13 cellular contexts compared by ENCODE assay signal in the genomic region with DNA sequence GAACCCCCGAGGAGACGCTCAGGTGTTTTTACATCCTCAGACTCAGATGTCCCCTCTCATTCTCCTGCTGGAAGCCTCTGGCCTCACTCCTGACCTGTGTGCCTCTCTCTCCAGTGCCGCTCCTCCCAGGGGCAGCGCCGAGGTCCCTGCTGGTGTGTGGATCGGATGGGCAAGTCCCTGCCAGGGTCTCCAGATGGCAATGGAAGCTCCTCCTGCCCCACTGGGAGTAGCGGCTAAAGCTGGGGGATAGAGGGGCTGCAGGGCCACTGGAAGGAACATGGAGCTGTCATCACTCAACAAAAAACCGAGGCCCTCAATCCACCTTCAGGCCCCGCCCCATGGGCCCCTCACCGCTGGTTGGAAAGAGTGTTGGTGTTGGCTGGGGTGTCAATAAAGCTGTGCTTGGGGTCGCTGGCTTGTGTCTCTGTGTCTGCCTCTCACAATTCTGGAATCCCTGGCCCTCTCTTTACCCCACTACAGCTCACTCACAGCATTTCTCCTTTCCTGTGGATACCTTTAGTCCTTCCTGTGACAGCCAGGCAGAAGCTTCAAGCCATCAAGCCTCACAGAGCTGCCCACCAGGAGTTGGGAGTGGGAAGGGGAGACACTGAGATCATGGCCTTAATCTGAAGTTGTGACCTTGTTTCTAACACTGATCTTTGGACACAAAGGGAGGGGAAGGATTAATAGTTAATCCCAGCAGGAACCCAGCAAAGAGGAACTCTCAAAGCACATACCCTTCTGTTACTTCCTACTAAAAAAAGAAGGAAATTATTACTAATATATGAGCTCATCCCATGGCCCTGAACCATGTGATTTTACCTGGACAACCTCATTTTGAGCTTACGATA. TPM values are rescaled to one million over a fixed set of nuclear protein-coding genes. Genes with fewer than 3 reads are reported as not detected.
DNase-seq lines count a peak whose midpoint lies in the region; ATAC-seq, FAIRE-seq and TF ChIP-seq lines count a peak whose summit lies in the region.
"Had no signal": no experiment of that assay in that cellular context is flagged by ENCODE, and none has a peak within 500 bp of the region (broad histone marks: within the 10 kb centered on the region; RNA-seq: fewer than 3 reads in every experiment).

No MANE protein-coding gene starts in this region.

- POLR2A ChIA-PET in RWPE1 (lab: Yijun Ruan, JAX; ENCODE audit: low non-redundant PET) (no interaction called here), endothelial cell of umbilical vein (lab: Charles Lee) (interaction anchor here (0.7 kb wide), 1 partner anchor 378 kb away, joined by 4 read pairs; no protein-coding TSS in a partner anchor)

- no peaks in the 10 kb centered on the region for H4K20me1 ChIP-seq in endothelial cell of umbilical vein (replicated peaks; ENCODE audit: control insufficient read depth, extremely low read depth, insufficient read depth, low read length)

- H3K9ac ChIP-seq in endothelial cell of umbilical vein (replicated peaks; ENCODE audit: extremely low read depth, insufficient read depth, low read length) = no peak overlapping the region

- H3K27ac ChIP-seq in RWPE1 (peak overlapping the region; percentile 100), endothelial cell of umbilical vein (ENCODE audit: insufficient read depth, low read depth, low read length) (no peak overlapping the region), spleen (peak overlapping the region in 6 of 8 donors; percentile 15 to 82 (median 72))

- TF ChIP-seq CTCF in RWPE1 (conservative IDR thresholded peaks at IDR 0.05; ENCODE audit: low read depth) (no peak), endothelial cell of umbilical vein (IDR thresholded peaks at IDR 0.05; ENCODE audit: extremely low read depth in 1 of 2, insufficient read depth in 1 of 2, low read depth in 1 of 2, low read length in 2 of 2) (no peak), spleen (IDR thresholded peaks at IDR 0.05 in 8 of 11, conservative IDR thresholded peaks at IDR 0.05 in 3 of 11) (no peak)

- H2AFZ ChIP-seq in endothelial cell of umbilical vein (ENCODE audit: low read depth, low read length) = no peak overlapping the region

- H3K27me3 ChIP-seq in endothelial cell of umbilical vein (ENCODE audit: control insufficient read depth in 2 of 2, insufficient read depth in 2 of 2, low read length in 2 of 2) = no peaks in the 10 kb centered on the region
- peaks cover 0 to 12% (median 0%) of the 10 kb centered on the region in 7 donors for H3K27me3 ChIP-seq in spleen (replicated peaks in 1 of 7)

- H3K9me1 ChIP-seq in endothelial cell of umbilical vein (replicated peaks; ENCODE audit: control insufficient read depth, extremely low read depth, insufficient read depth, low read length) = no peaks in the 10 kb centered on the region

- H3K36me3 ChIP-seq in endothelial cell of umbilical vein (ENCODE audit: control insufficient read depth in 2 of 2, extremely low read depth in 1 of 2, insufficient read depth in 2 of 2, low read length in 2 of 2) (no peaks in the 10 kb centered on the region), spleen (peaks cover 0 to 9% (median 0%) of the 10 kb centered on the region in 6 donors)

- peak; percentile 18 for FAIRE-seq in endothelial cell of umbilical vein (lab: Jason Lieb, UNC)
- no peak for FAIRE-seq in RCC 7860 (lab: Jason Lieb, UNC)

- TF ChIP-seq POLR2A in endothelial cell of umbilical vein (IDR thresholded peaks at IDR 0.05; ENCODE audit: low read depth, low read length) (no peak), spleen (IDR thresholded peaks at IDR 0.05) (no peak)

- H3K36me3 Mint-ChIP-seq in activated T-cell treated with anti-CD3 and anti-CD28 coated beads, Interleukin-2, amount 50 U/mL, for 24 hours (ENCODE audit: low read depth) = no peaks in the 10 kb centered on the region
- H3K36me3 Mint-ChIP-seq in activated T-cell treated with anti-CD3 and anti-CD28 coated beads, Interleukin-2, amount 50 U/mL, for 4 hours (ENCODE audit: insufficient read depth) = no peaks in the 10 kb centered on the region
- H3K36me3 Mint-ChIP-seq: immature natural killer cell, naive B cell had no signal

- WGBS in spleen, 5 donors = 79 to 88% (median 86%) methylated on average over 12 of the region's 12 CpGs

- peaks cover 21% of the 10 kb centered on the region for H3K4me1 ChIP-seq in endothelial cell of umbilical vein (ENCODE audit: control insufficient read depth, extremely low read depth, insufficient read depth, low read length)
- H3K4me1 ChIP-seq in spleen = peaks cover 21 to 80% (median 57%) of the 10 kb centered on the region in 6 donors

- H3K79me2 ChIP-seq in endothelial cell of umbilical vein (ENCODE audit: control insufficient read depth, insufficient read depth, low read length) = no peaks in the 10 kb centered on the region

- intact Hi-C loops in endothelial cell of umbilical vein (cut with micrococcal nuclease) = no loop called here
- intact Hi-C loops in spleen (cut with DNase I; ENCODE audit: low total_unique reads) = no loop called here

- no peak overlapping the region for H3K4me3 Mint-ChIP-seq in activated T-cell treated with anti-CD3 and anti-CD28 coated beads, Interleukin-2, amount 50 U/mL, for 24 hours
- no peak overlapping the region for H3K4me3 Mint-ChIP-seq in activated T-cell treated with anti-CD3 and anti-CD28 coated beads, Interleukin-2, amount 50 U/mL, for 4 hours
- H3K4me3 Mint-ChIP-seq: naive B cell had no signal

- H3K27me3 Mint-ChIP-seq in activated T-cell treated with anti-CD3 and anti-CD28 coated beads, Interleukin-2, amount 50 U/mL, for 24 hours = peaks cover under 1% of the 10 kb centered on the region
- H3K27me3 Mint-ChIP-seq in activated T-cell treated with anti-CD3 and anti-CD28 coated beads, Interleukin-2, amount 50 U/mL, for 4 hours (ENCODE audit: low read depth) = no peaks in the 10 kb centered on the region

- DNase-seq in activated T-cell treated with anti-CD3 and anti-CD28 coated beads, Interleukin-2, amount 50 U/mL, for 24 hours = no peak
- no peak for DNase-seq in activated T-cell treated with anti-CD3 and anti-CD28 coated beads, Interleukin-2, amount 50 U/mL, for 4 hours
- DNase-seq in RWPE1 (ENCODE audit: low spot score) (no peak), endothelial cell of umbilical vein (ENCODE audit: low read depth, low spot score) (no peak), spleen (no peak), RCC 7860 (ENCODE audit: low spot score) (no peak), T1000 (lab: John Stamatoyannopoulos, UW) (no peak)
- DNase-seq: activated CD4-positive, CD25-positive, alpha-beta regulatory T cell; naive B cell; NCI-H446 treated with DMSO at 0.1 percent for 48 hours had no signal

- peak overlapping the region; percentile 83 for H3K27ac Mint-ChIP-seq in activated T-cell treated with anti-CD3 and anti-CD28 coated beads, Interleukin-2, amount 50 U/mL, for 24 hours

- CTCF ChIA-PET in RWPE1 (lab: Yijun Ruan, JAX) (interaction anchor here (0.6 to 8.1 kb wide), 4 partner anchors 30 to 576 kb away, joined by 4 to 132 read pairs (median 4); no protein-coding TSS in a partner anchor), endothelial cell of umbilical vein (lab: Charles Lee) (interaction anchor here (1.0 to 10.8 kb wide), 10 partner anchors 15 to 111 kb away, joined by 4 to 463 read pairs (median 8); a partner anchor contains a TSS)

- H3K4me3 ChIP-seq in endothelial cell of umbilical vein (replicated peaks in 1 of 3; ENCODE audit: insufficient read depth in 1 of 3, low read depth in 1 of 3, low read length in 3 of 3) (no peak overlapping the region), spleen (no peak overlapping the region)

- H3K9me3 ChIP-seq in endothelial cell of umbilical vein (replicated peaks; ENCODE audit: control insufficient read depth, insufficient read depth, low read length) (no peaks in the 10 kb centered on the region), spleen (no peaks in the 10 kb centered on the region)

- H3K4me2 ChIP-seq in endothelial cell of umbilical vein (ENCODE audit: insufficient read depth, low read length) = no peak overlapping the region

- dilution Hi-C loops in endothelial cell of umbilical vein (cut with MboI; ENCODE audit: extremely low pct_ligation_motif_present, low sequenced_read_pairs) = no loop called here

- H3K4me1 Mint-ChIP-seq in activated T-cell treated with anti-CD3 and anti-CD28 coated beads, Interleukin-2, amount 50 U/mL, for 24 hours (ENCODE audit: low read depth) = peaks cover 46% of the 10 kb centered on the region
- peaks cover 46% of the 10 kb centered on the region for H3K4me1 Mint-ChIP-seq in activated T-cell treated with anti-CD3 and anti-CD28 coated beads, Interleukin-2, amount 50 U/mL, for 4 hours (ENCODE audit: low read depth)

- no TSS peak for BruUV-seq in endothelial cell of umbilical vein (replicated peaks; lab: Mats Ljungman, UMichigan)

- no peak for ATAC-seq in activated T-cell treated with anti-CD3 and anti-CD28 coated beads, Interleukin-2, amount 50 U/mL, for 4 hours
- no peak for ATAC-seq in SK-N-SH treated with all-trans-retinoic acid at 6 μM for 48 hours

- H3K9me3 Mint-ChIP-seq in activated T-cell treated with anti-CD3 and anti-CD28 coated beads, Interleukin-2, amount 50 U/mL, for 24 hours = no peaks in the 10 kb centered on the region
- H3K9me3 Mint-ChIP-seq in activated T-cell treated with anti-CD3 and anti-CD28 coated beads, Interleukin-2, amount 50 U/mL, for 4 hours = no peaks in the 10 kb centered on the region
- H3K9me3 Mint-ChIP-seq: immature natural killer cell, naive B cell had no signal

RNA-seq across cellular contexts. Expression of a gene that starts 1.1 kb away (rescaled TPM):
- total RNA-seq in activated T-cell treated with anti-CD3 and anti-CD28 coated beads, Interleukin-2, amount 50 U/mL, for 4 hours = under 1 TPM; 0.15 to 0.54 (median 0.32) TPM
- total RNA-seq in endothelial cell of umbilical vein = not detected in 2 replicates
- polyA plus RNA-seq in endothelial cell of umbilical vein = not detected in 2 replicates
- polyA plus RNA-seq in endothelial cell of umbilical vein (2011; cell fraction: cytosol; rRNA removed) = not detected in 2 replicates
- not detected in 2 replicates for polyA plus RNA-seq in endothelial cell of umbilical vein (2011; cell fraction: nucleus; rRNA removed)
- polyA plus RNA-seq in endothelial cell of umbilical vein (2012) = not detected in 2 replicates
- polyA minus RNA-seq in endothelial cell of umbilical vein = not detected in 2 replicates
- not detected for polyA minus RNA-seq in endothelial cell of umbilical vein (2011; cell fraction: cytosol; rRNA and poly(A)+ RNA removed)
- not detected in 2 replicates for polyA minus RNA-seq in endothelial cell of umbilical vein (2011; cell fraction: nucleus; rRNA and poly(A)+ RNA removed)
- under 1 TPM in 6 of 7 donors, not detected in 1; 0.37 to 0.80 (median 0.54) TPM for total RNA-seq in spleen
- polyA plus RNA-seq in spleen = 1 to 10 TPM in 1 of 3 donors, under 1 TPM in 2; 0.52 to 2.2 (median 0.99) TPM
- total RNA-seq: chondrocyte had no signal
- polyA plus RNA-seq: immature natural killer cell had no signal

RNA-seq across cellular contexts. Expression of a gene that starts 4.7 kb away (rescaled TPM):
- total RNA-seq in activated T-cell treated with anti-CD3 and anti-CD28 coated beads, Interleukin-2, amount 50 U/mL, for 4 hours = under 1 TPM; 0.29 to 0.43 (median 0.38) TPM
- total RNA-seq in endothelial cell of umbilical vein = 11.6 and 14.1 TPM in 2 replicates
- polyA plus RNA-seq in endothelial cell of umbilical vein = 18.2 TPM in 2 replicates
- 13.8 and 17.0 TPM in 2 replicates for polyA plus RNA-seq in endothelial cell of umbilical vein (2011; cell fraction: cytosol; rRNA removed)
- polyA plus RNA-seq in endothelial cell of umbilical vein (2011; cell fraction: nucleus; rRNA removed) = 4.4 and 4.9 TPM in 2 replicates
- 8.8 and 16.2 TPM in 2 replicates for polyA plus RNA-seq in endothelial cell of umbilical vein (2012)
- polyA minus RNA-seq in endothelial cell of umbilical vein = 4.0 and 11.3 TPM in 2 replicates
- polyA minus RNA-seq in endothelial cell of umbilical vein (2011; cell fraction: cytosol; rRNA and poly(A)+ RNA removed) = 25.2 TPM
- 1.4 and 1.6 TPM in 2 replicates for polyA minus RNA-seq in endothelial cell of umbilical vein (2011; cell fraction: nucleus; rRNA and poly(A)+ RNA removed)
- total RNA-seq in spleen = 100 to 1,000 TPM in 2 of 7 donors, 10 to 100 TPM in 5; 35.2 to 183 (median 75.6) TPM
- 100 to 1,000 TPM in 2 of 3 donors, 10 to 100 TPM in 1; 37.1 to 144 (median 130) TPM for polyA plus RNA-seq in spleen

RNA-seq across cellular contexts. Expression of a gene that starts 23.0 kb away (rescaled TPM):
- 10 to 100 TPM; 48.3 to 57.8 (median 50.7) TPM for total RNA-seq in activated T-cell treated with anti-CD3 and anti-CD28 coated beads, Interleukin-2, amount 50 U/mL, for 4 hours
- total RNA-seq in endothelial cell of umbilical vein (31.7 and 39.2 TPM in 2 replicates), spleen (10 to 100 TPM; 29.2 to 44.5 (median 36.4) TPM)
- polyA plus RNA-seq in endothelial cell of umbilical vein (38.6 and 39.6 TPM in 2 replicates), spleen (10 to 100 TPM; 10.8 to 31.0 (median 15.9) TPM)
- 27.2 and 27.3 TPM in 2 replicates for polyA plus RNA-seq in endothelial cell of umbilical vein (2011; cell fraction: cytosol; rRNA removed)
- 30.9 and 32.1 TPM in 2 replicates for polyA plus RNA-seq in endothelial cell of umbilical vein (2011; cell fraction: nucleus; rRNA removed)
- polyA plus RNA-seq in endothelial cell of umbilical vein (2012) = 27.6 and 35.4 TPM in 2 replicates
- polyA minus RNA-seq in endothelial cell of umbilical vein = 41.8 and 45.3 TPM in 2 replicates
- 28.4 TPM for polyA minus RNA-seq in endothelial cell of umbilical vein (2011; cell fraction: cytosol; rRNA and poly(A)+ RNA removed)
- polyA minus RNA-seq in endothelial cell of umbilical vein (2011; cell fraction: nucleus; rRNA and poly(A)+ RNA removed) = 13.6 and 18.1 TPM in 2 replicates

RNA-seq across cellular contexts. Expression of a gene that starts 52.3 kb away (rescaled TPM):
- total RNA-seq in activated T-cell treated with anti-CD3 and anti-CD28 coated beads, Interleukin-2, amount 50 U/mL, for 4 hours = 1 to 10 TPM in 2 of 3 donors, under 1 TPM in 1; 0.87 to 2.5 (median 2.1) TPM
- total RNA-seq in endothelial cell of umbilical vein (106 and 119 TPM in 2 replicates), spleen (100 to 1,000 TPM in 6 of 7 donors, 10 to 100 TPM in 1; 72.4 to 301 (median 170) TPM)
- polyA plus RNA-seq in endothelial cell of umbilical vein (84.5 and 119 TPM in 2 replicates), spleen (100 to 1,000 TPM in 1 of 3 donors, 10 to 100 TPM in 2; 36.6 to 159 (median 67.5) TPM)
- polyA plus RNA-seq in endothelial cell of umbilical vein (2011; cell fraction: cytosol; rRNA removed) = 49.3 and 62.6 TPM in 2 replicates
- polyA plus RNA-seq in endothelial cell of umbilical vein (2011; cell fraction: nucleus; rRNA removed) = 356 and 431 TPM in 2 replicates
- 32.4 and 40.1 TPM in 2 replicates for polyA plus RNA-seq in endothelial cell of umbilical vein (2012)
- 104 and 105 TPM in 2 replicates for polyA minus RNA-seq in endothelial cell of umbilical vein
- polyA minus RNA-seq in endothelial cell of umbilical vein (2011; cell fraction: cytosol; rRNA and poly(A)+ RNA removed) = 8.6 TPM
- 163 and 183 TPM in 2 replicates for polyA minus RNA-seq in endothelial cell of umbilical vein (2011; cell fraction: nucleus; rRNA and poly(A)+ RNA removed)
- polyA plus RNA-seq: immature natural killer cell had no signal
